ENCODE assay signal across 11 cellular contexts in genomic region chr4:41204400-41204978, GRCh38. TPM values are rescaled to one million over a fixed set of nuclear protein-coding genes. Genes with fewer than 3 reads are reported as not detected.
DNase-seq lines count a peak whose midpoint lies in the region; ATAC-seq, FAIRE-seq and TF ChIP-seq lines count a peak whose summit lies in the region.
"Had no signal": no experiment of that assay in that cellular context is flagged by ENCODE, and none has a peak within 500 bp of the region (broad histone marks: within the 10 kb centered on the region; RNA-seq: fewer than 3 reads in every experiment).

No MANE protein-coding gene starts in this region.

- H3K9me1 ChIP-seq in keratinocyte (ENCODE audit: control insufficient read depth, extremely low read depth, insufficient read depth, low read length), result peaks cover 2% of the 10 kb centered on the region

- H3K27ac Mint-ChIP-seq in activated T-cell treated with anti-CD3 and anti-CD28 coated beads, Interleukin-2, amount 50 U/mL, for 24 hours, result no peak overlapping the region

- no peak overlapping the region for H3K4me3 Mint-ChIP-seq in activated T-cell treated with anti-CD3 and anti-CD28 coated beads, Interleukin-2, amount 50 U/mL, for 24 hours

- no peak for TF ChIP-seq CTCF in bronchial epithelial cell (IDR thresholded peaks at IDR 0.05; ENCODE audit: insufficient read depth, low read length, severe bottlenecking)
- TF ChIP-seq CTCF in keratinocyte (optimal IDR thresholded peaks at IDR 0.05 in 1 of 3, IDR thresholded peaks at IDR 0.05 in 1 of 3, conservative IDR thresholded peaks at IDR 0.05 in 1 of 3; ENCODE audit: extremely low read depth in 1 of 3, insufficient read depth in 2 of 3, low read length in 3 of 3), result no peak
- TF ChIP-seq CTCF in stomach (IDR thresholded peaks at IDR 0.05), result no peak

- FAIRE-seq in HTR-8/SVneo (lab: Jason Lieb, UNC) (peak; percentile 86), bronchial epithelial cell (lab: Jason Lieb, UNC) (no peak), keratinocyte (lab: Jason Lieb, UNC) (peak; percentile 53)
- FAIRE-seq: TTC549 had no signal

- H3K36me3 ChIP-seq in bronchial epithelial cell (ENCODE audit: control insufficient read depth, insufficient read depth, low read length) (no peaks in the 10 kb centered on the region), keratinocyte (ENCODE audit: control insufficient read depth in 2 of 2, extremely low read depth in 1 of 2, insufficient read depth in 2 of 2, low read length in 2 of 2) (peaks cover 3 to 8% of the 10 kb centered on the region in 2 experiments), stomach (no peaks in the 10 kb centered on the region)
- no peaks in the 10 kb centered on the region for H3K36me3 ChIP-seq in effector memory CD4-positive, alpha-beta T cell (ENCODE audit: control insufficient read depth, insufficient read depth, low read length)

- H3K27ac ChIP-seq in keratinocyte (ENCODE audit: control insufficient read depth, insufficient read depth, low read length) (no peak overlapping the region), stomach (peak overlapping the region in 1 of 5 donors; percentile 15)
- H3K27ac ChIP-seq in effector memory CD4-positive, alpha-beta T cell (ENCODE audit: insufficient read depth, low read length, poor library complexity, severe bottlenecking), result no peak overlapping the region

- dilution Hi-C loops in keratinocyte (cut with MboI; ENCODE audit: extremely low pct_ligation_motif_present, low sequenced_read_pairs), result no loop called here

- no peak overlapping the region for H3K9ac ChIP-seq in keratinocyte (ENCODE audit: control insufficient read depth, extremely low read depth, insufficient read depth, low read length)

- no peak for TF ChIP-seq POLR2A in stomach (IDR thresholded peaks at IDR 0.05)

- peak overlapping the region; percentile 36 for H3K4me2 ChIP-seq in keratinocyte (ENCODE audit: control insufficient read depth, extremely low read depth, insufficient read depth, low read depth, low read length)

- no peaks in the 10 kb centered on the region for H3K36me3 Mint-ChIP-seq in activated T-cell treated with anti-CD3 and anti-CD28 coated beads, Interleukin-2, amount 50 U/mL, for 24 hours (ENCODE audit: low read depth)

- intact Hi-C loops in stomach (cut with DNase I; ENCODE audit: low total_unique reads), result loop anchor here (10.0 kb wide), 1 partner anchor 60 kb away; no protein-coding TSS in a partner anchor

- H3K27me3 Mint-ChIP-seq in activated T-cell treated with anti-CD3 and anti-CD28 coated beads, Interleukin-2, amount 50 U/mL, for 24 hours, result peaks cover 39% of the 10 kb centered on the region

- H3K4me3 ChIP-seq in bronchial epithelial cell (ENCODE audit: low read depth, low read length), result no peak overlapping the region
- no peak overlapping the region for H3K4me3 ChIP-seq in keratinocyte (ENCODE audit: control insufficient read depth in 2 of 3, extremely low read depth in 1 of 3, insufficient read depth in 2 of 3, low read depth in 1 of 3, low read length in 3 of 3)
- no peak overlapping the region for H3K4me3 ChIP-seq in stomach
- H3K4me3 ChIP-seq in effector memory CD4-positive, alpha-beta T cell (ENCODE audit: insufficient read depth, low read depth, low read length, poor library complexity, severe bottlenecking), result no peak overlapping the region

- no peaks in the 10 kb centered on the region for H3K9me3 Mint-ChIP-seq in activated T-cell treated with anti-CD3 and anti-CD28 coated beads, Interleukin-2, amount 50 U/mL, for 24 hours

- peaks cover 100% of the 10 kb centered on the region for H3K79me2 ChIP-seq in keratinocyte (ENCODE audit: control insufficient read depth, insufficient read depth, low read length)

- no peak overlapping the region for H2AFZ ChIP-seq in keratinocyte (ENCODE audit: control insufficient read depth, low read length)

- H3K4me1 Mint-ChIP-seq in activated T-cell treated with anti-CD3 and anti-CD28 coated beads, Interleukin-2, amount 50 U/mL, for 24 hours (ENCODE audit: low read depth), result no peaks in the 10 kb centered on the region

- DNase-seq in HTR-8/SVneo (ENCODE audit: insufficient read length, low spot score), result peak; percentile 71
- DNase-seq in bronchial epithelial cell (ENCODE audit: low read depth), result peak; percentile 29
- DNase-seq in keratinocyte (ENCODE audit: low read depth, low spot score), result no peak
- DNase-seq in stomach, result peak; percentile 52
- no peak for DNase-seq in activated T-cell treated with anti-CD3 and anti-CD28 coated beads, Interleukin-2, amount 50 U/mL, for 24 hours
- no peak for DNase-seq in foreskin melanocyte
- no peak for DNase-seq in effector memory CD4-positive, alpha-beta T cell
- DNase-seq: NCI-H1092 had no signal

- H3K27me3 ChIP-seq in bronchial epithelial cell (ENCODE audit: control insufficient read depth, insufficient read depth, low read length), result no peaks in the 10 kb centered on the region
- H3K27me3 ChIP-seq in keratinocyte (ENCODE audit: control insufficient read depth, extremely low read depth, insufficient read depth, low read length), result no peaks in the 10 kb centered on the region
- H3K27me3 ChIP-seq in stomach, result no peaks in the 10 kb centered on the region
- H3K27me3 ChIP-seq in effector memory CD4-positive, alpha-beta T cell (replicated peaks; ENCODE audit: control insufficient read depth, insufficient read depth, low read length, poor library complexity, severe bottlenecking), result no peaks in the 10 kb centered on the region

- H3K9me3 ChIP-seq in keratinocyte (ENCODE audit: control insufficient read depth, low read depth, low read length) (no peaks in the 10 kb centered on the region), stomach (no peaks in the 10 kb centered on the region)
- H3K9me3 ChIP-seq in effector memory CD4-positive, alpha-beta T cell (ENCODE audit: control insufficient read depth, low read length), result no peaks in the 10 kb centered on the region

- TF ChIP-seq EP300 in stomach (IDR thresholded peaks at IDR 0.05), result no peak

- no peak for ATAC-seq in GM19452 (IDR thresholded peaks at IDR 0.05; ENCODE audit: unreplicated experiment)

- 64 to 72% (median 69%) methylated on average over 8 of the region's 8 CpGs for WGBS in stomach, 5 donors

- peaks cover 35% of the 10 kb centered on the region for H3K4me1 ChIP-seq in keratinocyte (ENCODE audit: control insufficient read depth, extremely low read depth, insufficient read depth, low read length)
- peaks cover 11 to 64% (median 32%) of the 10 kb centered on the region in 4 donors for H3K4me1 ChIP-seq in stomach
- H3K4me1 ChIP-seq in effector memory CD4-positive, alpha-beta T cell (ENCODE audit: control insufficient read depth, insufficient read depth, low read length, poor library complexity, severe bottlenecking), result no peaks in the 10 kb centered on the region

- H4K20me1 ChIP-seq in keratinocyte (ENCODE audit: control insufficient read depth, extremely low read depth, insufficient read depth, low read length), result no peaks in the 10 kb centered on the region

RNA-seq across cellular contexts. Expression of gene APBB2, which starts 9.9 kb away (rescaled TPM):
- total RNA-seq in bronchial epithelial cell (39.2 and 45.2 TPM in 2 replicates), stomach (10 to 100 TPM in 4 of 5 donors, 1 to 10 TPM in 1; 9.0 to 55.4 (median 41.1) TPM)
- polyA plus RNA-seq in keratinocyte (47.0 to 68.3 TPM (median 57.3 TPM) in 3 replicates), stomach (1 to 10 TPM; 4.7 to 9.2 (median 7.9) TPM)
- polyA plus RNA-seq in keratinocyte (2011; ENCODE audit: low read depth), result 23.0 TPM
- polyA plus RNA-seq in keratinocyte (2011; cell fraction: cytosol; rRNA removed), result 50.7 and 53.2 TPM in 2 replicates
- 104 and 115 TPM in 2 replicates for polyA plus RNA-seq in keratinocyte (2011; cell fraction: nucleus; rRNA removed)
- 13.7 and 37.4 TPM in 2 replicates for polyA plus RNA-seq in keratinocyte (2012; ENCODE audit: low replicate concordance)
- 88.0 to 138 TPM (median 97.6 TPM) in 3 replicates for polyA minus RNA-seq in keratinocyte
- 40.5 TPM for polyA minus RNA-seq in keratinocyte (2011; cell fraction: cytosol; rRNA and poly(A)+ RNA removed)
- 67.3 and 155 TPM in 2 replicates for polyA minus RNA-seq in keratinocyte (2011; cell fraction: nucleus; rRNA and poly(A)+ RNA removed)

RNA-seq across cellular contexts. Expression of gene UCHL1, which starts 52.2 kb away (rescaled TPM):
- total RNA-seq in bronchial epithelial cell, result 6.1 and 28.4 TPM in 2 replicates
- 2.8 to 3.9 TPM (median 3.0 TPM) in 3 replicates for polyA plus RNA-seq in keratinocyte
- 0.85 TPM for polyA plus RNA-seq in keratinocyte (2011; ENCODE audit: low read depth)
- 4.8 and 7.8 TPM in 2 replicates for polyA plus RNA-seq in keratinocyte (2011; cell fraction: cytosol; rRNA removed)
- polyA plus RNA-seq in keratinocyte (2011; cell fraction: nucleus; rRNA removed), result 10.3 and 11.6 TPM in 2 replicates
- 0.61 and 1.8 TPM in 2 replicates for polyA plus RNA-seq in keratinocyte (2012; ENCODE audit: low replicate concordance)
- 0.42 to 1.3 TPM (median 0.52 TPM) in 3 replicates for polyA minus RNA-seq in keratinocyte
- 2.1 TPM for polyA minus RNA-seq in keratinocyte (2011; cell fraction: cytosol; rRNA and poly(A)+ RNA removed)
- 1.4 and 1.9 TPM in 2 replicates for polyA minus RNA-seq in keratinocyte (2011; cell fraction: nucleus; rRNA and poly(A)+ RNA removed)
- 10 to 100 TPM in 4 of 5 donors, 1 to 10 TPM in 1; 6.4 to 43.4 (median 17.5) TPM for total RNA-seq in stomach
- 10 to 100 TPM in 2 of 3 donors, 1 to 10 TPM in 1; 4.6 to 23.2 (median 19.9) TPM for polyA plus RNA-seq in stomach
- total RNA-seq: mononuclear cell had no signal

Comparison
In these comparisons a context has a peak if more than half of its experiments do, and no peak if none do; other contexts are left out.
1. DNase-seq: peak in HTR-8/SVneo (single experiment), bronchial epithelial cell (single experiment) and stomach (single experiment); none in keratinocyte (single experiment), activated T-cell treated with anti-CD3 and anti-CD28 coated beads, Interleukin-2, amount 50 U/mL, for 24 hours (single experiment), foreskin melanocyte (single experiment) and effector memory CD4-positive, alpha-beta T cell (0 of 3).